In the genomic region with DNA sequence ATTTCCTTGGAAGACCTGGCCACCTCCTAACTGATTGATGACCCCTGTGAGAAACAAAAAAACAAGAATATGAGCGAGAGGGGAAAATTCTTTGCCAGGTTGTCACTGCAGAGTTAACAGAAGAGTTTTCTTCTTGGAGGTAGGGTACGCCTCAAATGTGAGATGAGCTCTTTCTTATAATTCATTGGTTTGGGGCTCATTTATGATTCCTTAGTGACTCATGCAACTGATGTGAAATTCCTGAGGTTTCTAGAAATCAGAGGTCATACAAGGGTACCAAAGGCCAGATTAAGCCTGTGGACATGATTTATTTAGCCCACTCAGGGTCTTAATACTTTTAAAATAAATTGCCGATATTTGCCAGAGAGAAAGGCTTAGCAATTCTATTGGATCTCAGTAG, we compare ENCODE assay signal across 26 cellular contexts.
A peak's percentile ranks its signal among the peaks of the same experiment; 100 is the strongest.
DNase-seq lines count a peak whose midpoint lies in the region; ATAC-seq and TF ChIP-seq lines count a peak whose summit lies in the region.
"Had no signal": no experiment of that assay in that cellular context is flagged by ENCODE, and none has a peak within 500 bp of the region (broad histone marks: within the 10 kb centered on the region; RNA-seq: fewer than 3 reads in every experiment).

No MANE protein-coding gene starts in this region.

- H3K4me3 ChIP-seq in ACC112 (ENCODE audit: low read depth, low read length): no peak overlapping the region
- H3K4me3 ChIP-seq in CD4-positive, alpha-beta memory T cell (ENCODE audit: low read length in 2 of 2): no peak overlapping the region
- H3K4me3 ChIP-seq: GM12878, GM23338, K562, MG63 had no signal

- no peak overlapping the region for H3K4me3 Mint-ChIP-seq in nephron
- H3K4me3 Mint-ChIP-seq in CD4-positive, alpha-beta memory T cell: no peak overlapping the region
- H3K4me3 Mint-ChIP-seq: CD14-positive monocyte, GM23338 had no signal

- peaks cover 3% of the 10 kb centered on the region for H3K27me3 Mint-ChIP-seq in nephron (ENCODE audit: low read depth)
- H3K27me3 Mint-ChIP-seq in CD4-positive, alpha-beta memory T cell: peaks cover 0 to 4% of the 10 kb centered on the region in 2 donors

- no peaks in the 10 kb centered on the region for H3K36me3 Mint-ChIP-seq in nephron (ENCODE audit: low read depth)
- H3K36me3 Mint-ChIP-seq in CD4-positive, alpha-beta memory T cell: no peaks in the 10 kb centered on the region
- H3K36me3 Mint-ChIP-seq: CD14-positive monocyte had no signal

- CTCF ChIA-PET in CD4-positive, alpha-beta memory T cell (lab: Charles Lee; ENCODE audit: partially characterized antibody): no interaction called here

- POLR2A ChIA-PET in CD4-positive, alpha-beta memory T cell (lab: Charles Lee; ENCODE audit: partially characterized antibody): no interaction called here

- TF ChIP-seq CTCF in nephron (IDR thresholded peaks at IDR 0.05; ENCODE audit: unreplicated experiment in 3 of 3): no peak

- DNase-seq in GM04503 (ENCODE audit: low read depth) (peak; percentile 25), M059J (ENCODE audit: low read depth) (peak; percentile 24), NK-92 (lab: John Stamatoyannopoulos, UW; ENCODE audit: unreplicated experiment) (no peak), Ammon's horn (ENCODE audit: low spot score) (no peak)
- DNase-seq in CD4-positive, alpha-beta memory T cell: no peak
- DNase-seq: BE2C, Calu3, DMS79 treated with DMSO at 0.1 percent for 48 hours, Kasumi-1, MG63, NCI-H2029, NCI-H2227 treated with DMSO at 0.1 percent for 48 hours, NCI-H510A, SHP77, T-helper 1 cell had no signal

- no peaks in the 10 kb centered on the region for H3K9me3 ChIP-seq in CD4-positive, alpha-beta memory T cell (ENCODE audit: control insufficient read depth in 1 of 2, low read length in 2 of 2)
- H3K9me3 ChIP-seq: BE2C, MG63 had no signal

- no peaks in the 10 kb centered on the region for H3K36me3 ChIP-seq in ACC112 (ENCODE audit: insufficient read depth, low read length)
- no peaks in the 10 kb centered on the region for H3K36me3 ChIP-seq in CD4-positive, alpha-beta memory T cell (ENCODE audit: insufficient read depth, low read length)
- H3K36me3 ChIP-seq: BE2C, MG63 had no signal

- no peaks in the 10 kb centered on the region for H3K79me2 ChIP-seq in ACC112 (ENCODE audit: control insufficient read depth, insufficient read depth, low read length, unreplicated experiment)

- peak overlapping the region; percentile 42 to 92 (median 63) for H3K27ac Mint-ChIP-seq in nephron
- no peak overlapping the region for H3K27ac Mint-ChIP-seq in CD4-positive, alpha-beta memory T cell
- H3K27ac Mint-ChIP-seq: CD14-positive monocyte, GM23338 had no signal

- no peak overlapping the region for H2AFZ ChIP-seq in ACC112 (ENCODE audit: low read length, unreplicated experiment)
- H2AFZ ChIP-seq: GM23338 had no signal

- H3K4me1 Mint-ChIP-seq in nephron: peaks cover 60% of the 10 kb centered on the region
- no peaks in the 10 kb centered on the region for H3K4me1 Mint-ChIP-seq in CD4-positive, alpha-beta memory T cell
- H3K4me1 Mint-ChIP-seq: CD14-positive monocyte had no signal

- no peak for ATAC-seq in GM21360 (IDR thresholded peaks at IDR 0.05; ENCODE audit: unreplicated experiment)
- ATAC-seq: GM12878, GM23338, HCT116, HepG2, K562, Panc1 had no signal

- no peaks in the 10 kb centered on the region for H3K27me3 ChIP-seq in ACC112 (ENCODE audit: insufficient read depth, low read length)
- no peaks in the 10 kb centered on the region for H3K27me3 ChIP-seq in CD4-positive, alpha-beta memory T cell (ENCODE audit: insufficient read depth, low read length)
- H3K27me3 ChIP-seq: BE2C, MG63 had no signal

- peak overlapping the region; percentile 21; the same call in 1 of the 2 replicates for H3K27ac ChIP-seq in ACC112 (ENCODE audit: low read depth, low read length)
- H3K27ac ChIP-seq in CD4-positive, alpha-beta memory T cell (ENCODE audit: low read depth, low read length): no peak overlapping the region
- H3K27ac ChIP-seq: RWPE1 had no signal

- intact Hi-C loops in CD4-positive, alpha-beta memory T cell (cut with micrococcal nuclease): no loop called here

- no peaks in the 10 kb centered on the region for H3K9me3 Mint-ChIP-seq in nephron
- peaks cover 0 to 2% (median 0%) of the 10 kb centered on the region in 8 donors for H3K9me3 Mint-ChIP-seq in CD4-positive, alpha-beta memory T cell
- H3K9me3 Mint-ChIP-seq: GM23338 had no signal

- H3K4me1 ChIP-seq in ACC112 (ENCODE audit: control insufficient read depth, insufficient read depth, low read length, unreplicated experiment): no peaks in the 10 kb centered on the region
- no peaks in the 10 kb centered on the region for H3K4me1 ChIP-seq in CD4-positive, alpha-beta memory T cell (ENCODE audit: insufficient read depth, low read length)
- H3K4me1 ChIP-seq: BE2C had no signal

Comparison
In these comparisons a context has a peak if more than half of its experiments do, and no peak if none do; other contexts are left out.
1. DNase-seq: peak in GM04503 (single experiment) and M059J (single experiment); none in NK-92 (single experiment), CD4-positive, alpha-beta memory T cell (0 of 5) and Ammon's horn (single experiment).
2. H3K27ac Mint-ChIP-seq: peak in nephron (3 of 3); none in CD4-positive, alpha-beta memory T cell (0 of 7).